Comparison of ENCODE assay signal across 17 cellular contexts in genomic region chr17:50203589-50204345, GRCh38. TPM values are rescaled to one million over a fixed set of nuclear protein-coding genes. Genes with fewer than 3 reads are reported as not detected.
DNase-seq lines count a peak whose midpoint lies in the region; ATAC-seq and TF ChIP-seq lines count a peak whose summit lies in the region.
"Had no signal": no experiment of that assay in that cellular context is flagged by ENCODE, and none has a peak within 500 bp of the region (broad histone marks: within the 10 kb centered on the region; RNA-seq: fewer than 3 reads in every experiment).

No MANE protein-coding gene starts in this region.

- peaks cover 21% of the 10 kb centered on the region for H3K9me1 ChIP-seq in IMR-90 (ENCODE audit: insufficient read depth, low read length)

- peak overlapping the region; percentile 98; the same call in 2 of the 3 replicates for H2BK15ac ChIP-seq in IMR-90 (ENCODE audit: low read depth, low read length)

- intact Hi-C loops in IMR-90 (cut with micrococcal nuclease) = no loop called here

- H3K36me3 ChIP-seq in IMR-90 (ENCODE audit: control insufficient read depth, insufficient read depth, low read length) (peaks cover 10% of the 10 kb centered on the region), fibroblast of lung (ENCODE audit: control insufficient read depth, insufficient read depth, low read length) (peaks cover 5% of the 10 kb centered on the region), rectal smooth muscle tissue (ENCODE audit: control insufficient read depth, insufficient read depth, low read length) (no peaks in the 10 kb centered on the region), MG63 (peaks cover 15% of the 10 kb centered on the region)
- H3K36me3 ChIP-seq: BLaER1, right lobe of liver had no signal

- in situ Hi-C loops in IMR-90 (cut with MboI; ENCODE audit: low sequenced_read_pairs) = no loop called here

- peak overlapping the region; percentile 94 to 96 for H4K8ac ChIP-seq in IMR-90 (ENCODE audit: low read depth in 2 of 2, low read length in 2 of 2)

- no peak; the same call in 1 of the 2 replicates for TF ChIP-seq POLR2A in IMR-90 (IDR thresholded peaks at IDR 0.05; ENCODE audit: low read depth, low read length)

- H3K9ac ChIP-seq in IMR-90 (ENCODE audit: low read depth, low read length) = peak overlapping the region; percentile 71
- no peak overlapping the region for H3K9ac ChIP-seq in fibroblast of lung (ENCODE audit: insufficient read depth, low read length)
- H3K9ac ChIP-seq in rectal smooth muscle tissue (ENCODE audit: low read length) = no peak overlapping the region
- H3K9ac ChIP-seq: BLaER1 had no signal

- H3K4me2 ChIP-seq in IMR-90 (ENCODE audit: low read depth, low read length) (peak overlapping the region; percentile 59), fibroblast of lung (ENCODE audit: extremely low read depth, insufficient read depth, low read length) (peak overlapping the region; percentile 28)
- H3K4me2 ChIP-seq: BLaER1 had no signal

- CTCF ChIA-PET in IMR-90 (lab: Yijun Ruan, JAX) = interaction anchor here (1.2 to 1.5 kb wide), 3 partner anchors 9 to 68 kb away, joined by 3 to 4 read pairs (median 3); no protein-coding TSS in a partner anchor

- peaks cover 50% of the 10 kb centered on the region for H3K4me1 ChIP-seq in IMR-90 (ENCODE audit: control insufficient read depth, insufficient read depth, low read length)
- peaks cover 45% of the 10 kb centered on the region for H3K4me1 ChIP-seq in fibroblast of lung (ENCODE audit: control insufficient read depth, extremely low read depth, insufficient read depth, low read length)
- peaks cover 36% of the 10 kb centered on the region for H3K4me1 ChIP-seq in rectal smooth muscle tissue (ENCODE audit: control insufficient read depth, insufficient read depth, low read length)

- H3K14ac ChIP-seq in IMR-90 (replicated peaks; ENCODE audit: low read depth, low read length) = peak overlapping the region; percentile 97

- H4K91ac ChIP-seq in IMR-90 (ENCODE audit: insufficient read depth, low read depth, low read length) = peak overlapping the region; percentile 100

- H3K4ac ChIP-seq in IMR-90 (ENCODE audit: low read depth, low read length) = peak overlapping the region; percentile 99

- peaks cover 27% of the 10 kb centered on the region for H3K79me2 ChIP-seq in fibroblast of lung (ENCODE audit: control insufficient read depth, insufficient read depth, low read length)

- H3K18ac ChIP-seq in IMR-90 (ENCODE audit: low read depth, low read length) = peak overlapping the region; percentile 82

- peak overlapping the region; percentile 97 for H2BK5ac ChIP-seq in IMR-90 (ENCODE audit: low read depth, low read length, poor library complexity, severe bottlenecking)

- H2BK20ac ChIP-seq in IMR-90 (ENCODE audit: low read depth, low read length) = peak overlapping the region; percentile 98

- dilution Hi-C loops in IMR-90 (cut with HindIII; ENCODE audit: low sequenced_read_pairs, unreplicated experiment) = no loop called here

- ATAC-seq in IMR-90 (ENCODE audit: low read depth) (peak; percentile 8), GM19035 (IDR thresholded peaks at IDR 0.05; ENCODE audit: unreplicated experiment) (no peak), HG03442 (IDR thresholded peaks at IDR 0.05; ENCODE audit: unreplicated experiment) (no peak)
- ATAC-seq: right lobe of liver, WTC11 had no signal

- peak overlapping the region; percentile 74 for H2AFZ ChIP-seq in IMR-90 (replicated peaks; ENCODE audit: low read length, poor library complexity)
- no peak overlapping the region for H2AFZ ChIP-seq in fibroblast of lung (ENCODE audit: low read length)

- H2AK9ac ChIP-seq in IMR-90 (replicated peaks; ENCODE audit: low read depth, low read length, poor library complexity) = peak overlapping the region; percentile 100

- peaks cover 14 to 62% of the 10 kb centered on the region in 2 experiments; a peak in 3 of 4 replicates for H3K79me1 ChIP-seq in IMR-90 (ENCODE audit: low read depth in 1 of 2, low read length in 2 of 2)

- peak overlapping the region; percentile 75 for H4K5ac ChIP-seq in IMR-90 (ENCODE audit: low read depth, low read length)

- no peaks in the 10 kb centered on the region for H3K27me3 ChIP-seq in IMR-90 (ENCODE audit: control insufficient read depth, insufficient read depth, low read length)
- no peaks in the 10 kb centered on the region for H3K27me3 ChIP-seq in fibroblast of lung (ENCODE audit: control insufficient read depth, insufficient read depth, low read length)
- H3K27me3 ChIP-seq in rectal smooth muscle tissue (ENCODE audit: control insufficient read depth, insufficient read depth, low read length) = peaks cover 7% of the 10 kb centered on the region
- no peaks in the 10 kb centered on the region for H3K27me3 ChIP-seq in MG63
- H3K27me3 ChIP-seq: right lobe of liver had no signal

- peak; percentile 29 for TF ChIP-seq RAD21 in IMR-90 (IDR thresholded peaks at IDR 0.05; ENCODE audit: low read length)

- H4K20me1 ChIP-seq in IMR-90 (ENCODE audit: insufficient read depth, low read length) (peaks cover 26% of the 10 kb centered on the region), fibroblast of lung (ENCODE audit: control insufficient read depth, extremely low read depth, insufficient read depth, low read length) (no peaks in the 10 kb centered on the region)
- H4K20me1 ChIP-seq: BLaER1 had no signal

- H3K9me3 ChIP-seq in IMR-90 (ENCODE audit: control insufficient read depth, insufficient read depth, low read length) = no peaks in the 10 kb centered on the region
- no peaks in the 10 kb centered on the region for H3K9me3 ChIP-seq in fibroblast of lung (ENCODE audit: control insufficient read depth, insufficient read depth, low read depth, low read length)
- H3K9me3 ChIP-seq in MG63 = no peaks in the 10 kb centered on the region; the same call in 1 of the 2 replicates
- H3K9me3 ChIP-seq: BLaER1, right lobe of liver had no signal

- POLR2A ChIA-PET in IMR-90 (lab: Charles Lee; ENCODE audit: unreplicated experiment) = interaction anchor here (0.6 to 8.6 kb wide), 13 partner anchors 9 to 88 kb away, joined by 3 to 149 read pairs (median 4); no protein-coding TSS in a partner anchor

- TF ChIP-seq CTCF in IMR-90 (conservative IDR thresholded peaks at IDR 0.05; ENCODE audit: low read depth, low read length) = no peak
- no peak for TF ChIP-seq CTCF in fibroblast of lung (conservative IDR thresholded peaks at IDR 0.05 in 1 of 2, IDR thresholded peaks at IDR 0.05 in 1 of 2; ENCODE audit: low read depth in 1 of 2, low read length in 2 of 2)

- no peak overlapping the region for H3K4me3 ChIP-seq in IMR-90 (ENCODE audit: insufficient read depth, low read depth, low read length)
- peak overlapping the region in 1 of 4 experiments; percentile 42 for H3K4me3 ChIP-seq in fibroblast of lung (replicated peaks in 1 of 4; ENCODE audit: control extremely low read depth in 1 of 4, insufficient read depth in 1 of 4, low read depth in 3 of 4, low read length in 4 of 4)
- no peak overlapping the region for H3K4me3 ChIP-seq in rectal smooth muscle tissue (ENCODE audit: low read length)
- H3K4me3 ChIP-seq in MG63 = no peak overlapping the region
- H3K4me3 ChIP-seq: BLaER1, lung, right lobe of liver had no signal

- H3K23ac ChIP-seq in IMR-90 (ENCODE audit: low read depth, low read length) = peak overlapping the region; percentile 97

- H2AK5ac ChIP-seq in IMR-90 (ENCODE audit: low read depth, low read length) = peak overlapping the region; percentile 99

- H3K56ac ChIP-seq in IMR-90 (ENCODE audit: extremely low read depth, insufficient read depth, low read length) = peak overlapping the region; percentile 94

- BruUV-seq in IMR-90 (replicated peaks; lab: Mats Ljungman, UMichigan) = no TSS peak

- peak; percentile 91 for DNase-seq in AG08395 (ENCODE audit: low spot score)
- peak; percentile 96 for DNase-seq in IMR-90
- DNase-seq in fibroblast of lung (ENCODE audit: low read depth in 2 of 2) = peak; percentile 78 to 99
- no peak for DNase-seq in MG63
- DNase-seq in NCI-H2171 (lab: John Stamatoyannopoulos, UW) = no peak
- DNase-seq: glutamatergic neuron, Karpas-422, NCI-H226, RPMI8226 had no signal

- H2BK120ac ChIP-seq in IMR-90 (ENCODE audit: low read depth, low read length) = peak overlapping the region; percentile 99

- peak overlapping the region; percentile 96 for H3K27ac ChIP-seq in IMR-90 (ENCODE audit: insufficient read depth, low read length)
- H3K27ac ChIP-seq in fibroblast of lung (ENCODE audit: insufficient read depth, low read length) = peak overlapping the region; percentile 80
- peak overlapping the region; percentile 33 for H3K27ac ChIP-seq in rectal smooth muscle tissue (ENCODE audit: low read depth, low read length)
- H3K27ac ChIP-seq: BLaER1, right lobe of liver had no signal

- WGBS in IMR-90 (ENCODE audit: extremely low coverage in 2 of 2, insufficient read length in 1 of 2), 2 experiments = 8% methylated on average over 2 of the region's 13 CpGs; no CpG with 5 or more reads in 1 of the 2 experiments

RNA-seq across cellular contexts. Expression of gene COL1A1, which starts 2.3 kb away (rescaled TPM):
- total RNA-seq in IMR-90 (2012; rRNA removed) = 1,825 and 2,180 TPM in 2 replicates
- polyA plus RNA-seq in IMR-90 (2012; rRNA removed) = 4,117 and 4,350 TPM in 2 replicates
- 6,648 and 7,973 TPM in 2 replicates for polyA plus RNA-seq in IMR-90 (2012; cell fraction: cytosol; rRNA removed)
- polyA plus RNA-seq in IMR-90 (2012; cell fraction: nucleus; rRNA removed; ENCODE audit: low replicate concordance) = 7,018 and 18,611 TPM in 2 replicates
- 577 and 584 TPM in 2 replicates for total RNA-seq in fibroblast of lung
- 541 and 604 TPM in 2 replicates for polyA plus RNA-seq in fibroblast of lung
- polyA plus RNA-seq in fibroblast of lung (2012) = 2,129 and 2,873 TPM in 2 replicates
- polyA minus RNA-seq in fibroblast of lung (ENCODE audit: low replicate concordance) = 7,488 and 12,203 TPM in 2 replicates
- total RNA-seq in MG63 (2014; rRNA removed; shearing (Covaris generic); ENCODE audit: low replicate concordance) = 261 and 431 TPM in 2 replicates

RNA-seq across cellular contexts. Expression of gene SGCA, which starts 38.0 kb away (rescaled TPM):
- not detected in 2 replicates for total RNA-seq in IMR-90 (2012; rRNA removed)
- polyA plus RNA-seq in IMR-90 (2012; rRNA removed) = 0.19 and 0.55 TPM in 2 replicates
- polyA plus RNA-seq in IMR-90 (2012; cell fraction: cytosol; rRNA removed) = 0.36 and 0.43 TPM in 2 replicates
- polyA plus RNA-seq in IMR-90 (2012; cell fraction: nucleus; rRNA removed; ENCODE audit: low replicate concordance) = 0.34 TPM in 1 of 2 replicates, not detected in the other
- 4.1 and 4.3 TPM in 2 replicates for total RNA-seq in fibroblast of lung
- polyA plus RNA-seq in fibroblast of lung = 1.4 and 1.6 TPM in 2 replicates
- polyA plus RNA-seq in fibroblast of lung (2012) = 5.2 and 8.8 TPM in 2 replicates
- polyA minus RNA-seq in fibroblast of lung (ENCODE audit: low replicate concordance) = 1.7 and 5.6 TPM in 2 replicates
- 1.1 TPM in 1 of 2 replicates, not detected in the other for total RNA-seq in MG63 (2014; rRNA removed; shearing (Covaris generic); ENCODE audit: low replicate concordance)
- total RNA-seq: cerebellum had no signal

RNA-seq across cellular contexts. Expression of gene PPP1R9B, which starts 53.3 kb away (rescaled TPM):
- 28.0 and 38.6 TPM in 2 replicates for total RNA-seq in IMR-90 (2012; rRNA removed)
- 23.0 and 25.8 TPM in 2 replicates for polyA plus RNA-seq in IMR-90 (2012; rRNA removed)
- 16.2 and 19.3 TPM in 2 replicates for polyA plus RNA-seq in IMR-90 (2012; cell fraction: cytosol; rRNA removed)
- polyA plus RNA-seq in IMR-90 (2012; cell fraction: nucleus; rRNA removed; ENCODE audit: low replicate concordance) = 42.2 and 55.1 TPM in 2 replicates
- 41.5 and 45.5 TPM in 2 replicates for total RNA-seq in fibroblast of lung
- 22.1 and 26.0 TPM in 2 replicates for polyA plus RNA-seq in fibroblast of lung
- polyA plus RNA-seq in fibroblast of lung (2012) = 37.9 and 40.6 TPM in 2 replicates
- 25.3 and 28.3 TPM in 2 replicates for polyA minus RNA-seq in fibroblast of lung (ENCODE audit: low replicate concordance)
- total RNA-seq in MG63 (2014; rRNA removed; shearing (Covaris generic); ENCODE audit: low replicate concordance) = 56.1 and 68.2 TPM in 2 replicates

Comparison
In these comparisons a context has a peak if more than half of its experiments do, and no peak if none do; other contexts are left out.
1. DNase-seq: peak in AG08395 (single experiment), IMR-90 (single experiment) and fibroblast of lung (2 of 2); none in MG63 (single experiment) and NCI-H2171 (single experiment).
2. H3K27ac ChIP-seq: peak in every context shown above with its lines; median percentile 96 in IMR-90; 80 in fibroblast of lung; 33 in rectal smooth muscle tissue.